Comparison of ENCODE assay signal across 1 cellular context in the genomic region with DNA sequence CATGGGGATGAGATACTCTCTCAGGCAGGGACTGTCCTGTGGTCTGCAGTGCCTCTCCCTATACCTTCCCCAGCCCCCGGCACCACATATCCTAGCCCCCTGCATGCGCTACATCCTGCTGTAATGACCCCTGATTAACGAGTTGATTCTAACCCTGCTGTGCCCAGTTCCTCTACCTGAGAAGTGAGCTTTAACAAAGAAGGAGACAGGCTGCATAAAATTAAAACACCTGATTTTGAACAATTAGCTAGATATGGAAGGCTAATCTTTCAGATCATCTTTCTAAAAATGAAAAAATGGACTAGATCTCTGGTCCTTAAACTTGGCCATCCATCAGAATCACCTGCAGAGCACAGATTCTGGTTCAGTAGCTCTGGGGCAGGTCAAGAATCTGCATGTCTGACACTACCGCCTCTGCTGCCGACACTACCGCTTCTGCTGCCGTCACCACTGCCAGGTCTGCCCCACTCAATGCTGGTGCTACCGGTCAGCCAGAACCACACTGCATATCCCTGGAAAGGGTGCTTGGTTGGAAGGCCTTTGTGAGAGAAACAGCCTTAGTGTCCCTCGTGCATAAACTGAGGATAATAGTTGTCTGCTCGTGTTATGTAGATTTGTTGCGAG.
TF ChIP-seq lines count a peak whose summit lies in the region.

No MANE protein-coding gene starts in this region.

TF ChIP-seq in WTC11, 78 proteins besides CTCF, POLR2A, EP300 and RAD21:
- TF ChIP-seq, protein P1, sequence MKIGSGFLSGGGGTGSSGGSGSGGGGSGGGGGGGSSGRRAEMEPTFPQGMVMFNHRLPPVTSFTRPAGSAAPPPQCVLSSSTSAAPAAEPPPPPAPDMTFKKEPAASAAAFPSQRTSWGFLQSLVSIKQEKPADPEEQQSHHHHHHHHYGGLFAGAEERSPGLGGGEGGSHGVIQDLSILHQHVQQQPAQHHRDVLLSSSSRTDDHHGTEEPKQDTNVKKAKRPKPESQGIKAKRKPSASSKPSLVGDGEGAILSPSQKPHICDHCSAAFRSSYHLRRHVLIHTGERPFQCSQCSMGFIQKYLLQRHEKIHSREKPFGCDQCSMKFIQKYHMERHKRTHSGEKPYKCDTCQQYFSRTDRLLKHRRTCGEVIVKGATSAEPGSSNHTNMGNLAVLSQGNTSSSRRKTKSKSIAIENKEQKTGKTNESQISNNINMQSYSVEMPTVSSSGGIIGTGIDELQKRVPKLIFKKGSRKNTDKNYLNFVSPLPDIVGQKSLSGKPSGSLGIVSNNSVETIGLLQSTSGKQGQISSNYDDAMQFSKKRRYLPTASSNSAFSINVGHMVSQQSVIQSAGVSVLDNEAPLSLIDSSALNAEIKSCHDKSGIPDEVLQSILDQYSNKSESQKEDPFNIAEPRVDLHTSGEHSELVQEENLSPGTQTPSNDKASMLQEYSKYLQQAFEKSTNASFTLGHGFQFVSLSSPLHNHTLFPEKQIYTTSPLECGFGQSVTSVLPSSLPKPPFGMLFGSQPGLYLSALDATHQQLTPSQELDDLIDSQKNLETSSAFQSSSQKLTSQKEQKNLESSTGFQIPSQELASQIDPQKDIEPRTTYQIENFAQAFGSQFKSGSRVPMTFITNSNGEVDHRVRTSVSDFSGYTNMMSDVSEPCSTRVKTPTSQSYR (CRISPR knock-in tag; IDR thresholded peaks at IDR 0.05), result no peak
- TF ChIP-seq CBFB (CRISPR knock-in tag; IDR thresholded peaks at IDR 0.05; ENCODE audit: low read depth) (no peak), FOXP1 (CRISPR knock-in tag; IDR thresholded peaks at IDR 0.05; ENCODE audit: borderline replicate concordance) (no peak), JAZF1 (CRISPR knock-in tag; IDR thresholded peaks at IDR 0.05) (no peak), SOX15 (CRISPR knock-in tag; IDR thresholded peaks at IDR 0.05) (no peak), JUN (CRISPR knock-in tag; IDR thresholded peaks at IDR 0.05) (no peak), RORB (CRISPR knock-in tag; IDR thresholded peaks at IDR 0.05) (no peak), EMX1 (CRISPR knock-in tag; IDR thresholded peaks at IDR 0.05) (no peak), ZNF396 (CRISPR knock-in tag; IDR thresholded peaks at IDR 0.05; ENCODE audit: borderline replicate concordance) (no peak), TEAD1 (CRISPR knock-in tag; IDR thresholded peaks at IDR 0.05) (no peak), ATF1 (CRISPR knock-in tag; IDR thresholded peaks at IDR 0.05) (no peak), NFYB (CRISPR knock-in tag; conservative IDR thresholded peaks at IDR 0.05; ENCODE audit: low read depth) (no peak), FOXJ3 (CRISPR knock-in tag; IDR thresholded peaks at IDR 0.05; ENCODE audit: borderline replicate concordance) (no peak), GTF2I (CRISPR knock-in tag; conservative IDR thresholded peaks at IDR 0.05) (no peak)
- TF ChIP-seq, protein P2, sequence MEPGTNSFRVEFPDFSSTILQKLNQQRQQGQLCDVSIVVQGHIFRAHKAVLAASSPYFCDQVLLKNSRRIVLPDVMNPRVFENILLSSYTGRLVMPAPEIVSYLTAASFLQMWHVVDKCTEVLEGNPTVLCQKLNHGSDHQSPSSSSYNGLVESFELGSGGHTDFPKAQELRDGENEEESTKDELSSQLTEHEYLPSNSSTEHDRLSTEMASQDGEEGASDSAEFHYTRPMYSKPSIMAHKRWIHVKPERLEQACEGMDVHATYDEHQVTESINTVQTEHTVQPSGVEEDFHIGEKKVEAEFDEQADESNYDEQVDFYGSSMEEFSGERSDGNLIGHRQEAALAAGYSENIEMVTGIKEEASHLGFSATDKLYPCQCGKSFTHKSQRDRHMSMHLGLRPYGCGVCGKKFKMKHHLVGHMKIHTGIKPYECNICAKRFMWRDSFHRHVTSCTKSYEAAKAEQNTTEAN (CRISPR knock-in tag; IDR thresholded peaks at IDR 0.05), result no peak
- TF ChIP-seq, protein P3, sequence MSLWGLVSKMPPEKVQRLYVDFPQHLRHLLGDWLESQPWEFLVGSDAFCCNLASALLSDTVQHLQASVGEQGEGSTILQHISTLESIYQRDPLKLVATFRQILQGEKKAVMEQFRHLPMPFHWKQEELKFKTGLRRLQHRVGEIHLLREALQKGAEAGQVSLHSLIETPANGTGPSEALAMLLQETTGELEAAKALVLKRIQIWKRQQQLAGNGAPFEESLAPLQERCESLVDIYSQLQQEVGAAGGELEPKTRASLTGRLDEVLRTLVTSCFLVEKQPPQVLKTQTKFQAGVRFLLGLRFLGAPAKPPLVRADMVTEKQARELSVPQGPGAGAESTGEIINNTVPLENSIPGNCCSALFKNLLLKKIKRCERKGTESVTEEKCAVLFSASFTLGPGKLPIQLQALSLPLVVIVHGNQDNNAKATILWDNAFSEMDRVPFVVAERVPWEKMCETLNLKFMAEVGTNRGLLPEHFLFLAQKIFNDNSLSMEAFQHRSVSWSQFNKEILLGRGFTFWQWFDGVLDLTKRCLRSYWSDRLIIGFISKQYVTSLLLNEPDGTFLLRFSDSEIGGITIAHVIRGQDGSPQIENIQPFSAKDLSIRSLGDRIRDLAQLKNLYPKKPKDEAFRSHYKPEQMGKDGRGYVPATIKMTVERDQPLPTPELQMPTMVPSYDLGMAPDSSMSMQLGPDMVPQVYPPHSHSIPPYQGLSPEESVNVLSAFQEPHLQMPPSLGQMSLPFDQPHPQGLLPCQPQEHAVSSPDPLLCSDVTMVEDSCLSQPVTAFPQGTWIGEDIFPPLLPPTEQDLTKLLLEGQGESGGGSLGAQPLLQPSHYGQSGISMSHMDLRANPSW (CRISPR knock-in tag; conservative IDR thresholded peaks at IDR 0.05; ENCODE audit: low read depth), result no peak
- TF ChIP-seq, protein P4, sequence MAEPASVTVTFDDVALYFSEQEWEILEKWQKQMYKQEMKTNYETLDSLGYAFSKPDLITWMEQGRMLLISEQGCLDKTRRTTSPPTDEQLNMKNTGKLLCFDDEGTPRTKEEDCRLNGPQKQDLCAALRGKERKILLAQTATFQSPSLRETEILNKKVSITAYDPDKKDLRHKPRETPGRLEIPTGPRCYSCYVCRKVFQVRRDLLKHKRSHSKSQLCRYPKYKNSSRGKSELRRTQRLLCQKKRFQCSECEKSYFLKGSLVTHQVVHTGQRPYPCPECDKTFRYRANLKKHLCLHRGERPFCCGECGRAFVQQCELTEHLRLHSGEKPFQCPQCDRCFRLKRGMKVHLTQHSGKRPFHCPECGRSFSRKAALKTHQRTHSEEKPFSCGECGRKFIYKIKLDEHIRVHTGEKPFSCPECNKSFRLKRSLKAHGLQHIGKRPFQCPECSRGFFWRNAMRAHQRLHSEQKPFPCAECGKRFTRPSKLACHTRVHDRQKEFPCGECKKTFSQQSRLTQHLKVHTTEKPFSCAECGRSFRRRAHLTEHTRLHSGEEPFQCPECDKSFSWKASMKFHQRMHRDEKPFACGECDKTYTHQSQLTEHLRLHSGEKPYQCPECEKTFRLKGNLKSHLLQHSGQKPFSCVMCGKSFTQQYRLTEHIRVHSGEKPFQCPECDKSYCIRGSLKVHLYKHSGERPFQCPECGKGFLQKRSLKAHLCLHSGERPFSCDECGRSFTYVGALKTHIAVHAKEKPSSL (CRISPR knock-in tag; conservative IDR thresholded peaks at IDR 0.05), result no peak
- TF ChIP-seq, protein P5, sequence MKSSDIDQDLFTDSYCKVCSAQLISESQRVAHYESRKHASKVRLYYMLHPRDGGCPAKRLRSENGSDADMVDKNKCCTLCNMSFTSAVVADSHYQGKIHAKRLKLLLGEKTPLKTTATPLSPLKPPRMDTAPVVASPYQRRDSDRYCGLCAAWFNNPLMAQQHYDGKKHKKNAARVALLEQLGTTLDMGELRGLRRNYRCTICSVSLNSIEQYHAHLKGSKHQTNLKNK (CRISPR knock-in tag; IDR thresholded peaks at IDR 0.05), result no peak
- TF ChIP-seq, protein P6, sequence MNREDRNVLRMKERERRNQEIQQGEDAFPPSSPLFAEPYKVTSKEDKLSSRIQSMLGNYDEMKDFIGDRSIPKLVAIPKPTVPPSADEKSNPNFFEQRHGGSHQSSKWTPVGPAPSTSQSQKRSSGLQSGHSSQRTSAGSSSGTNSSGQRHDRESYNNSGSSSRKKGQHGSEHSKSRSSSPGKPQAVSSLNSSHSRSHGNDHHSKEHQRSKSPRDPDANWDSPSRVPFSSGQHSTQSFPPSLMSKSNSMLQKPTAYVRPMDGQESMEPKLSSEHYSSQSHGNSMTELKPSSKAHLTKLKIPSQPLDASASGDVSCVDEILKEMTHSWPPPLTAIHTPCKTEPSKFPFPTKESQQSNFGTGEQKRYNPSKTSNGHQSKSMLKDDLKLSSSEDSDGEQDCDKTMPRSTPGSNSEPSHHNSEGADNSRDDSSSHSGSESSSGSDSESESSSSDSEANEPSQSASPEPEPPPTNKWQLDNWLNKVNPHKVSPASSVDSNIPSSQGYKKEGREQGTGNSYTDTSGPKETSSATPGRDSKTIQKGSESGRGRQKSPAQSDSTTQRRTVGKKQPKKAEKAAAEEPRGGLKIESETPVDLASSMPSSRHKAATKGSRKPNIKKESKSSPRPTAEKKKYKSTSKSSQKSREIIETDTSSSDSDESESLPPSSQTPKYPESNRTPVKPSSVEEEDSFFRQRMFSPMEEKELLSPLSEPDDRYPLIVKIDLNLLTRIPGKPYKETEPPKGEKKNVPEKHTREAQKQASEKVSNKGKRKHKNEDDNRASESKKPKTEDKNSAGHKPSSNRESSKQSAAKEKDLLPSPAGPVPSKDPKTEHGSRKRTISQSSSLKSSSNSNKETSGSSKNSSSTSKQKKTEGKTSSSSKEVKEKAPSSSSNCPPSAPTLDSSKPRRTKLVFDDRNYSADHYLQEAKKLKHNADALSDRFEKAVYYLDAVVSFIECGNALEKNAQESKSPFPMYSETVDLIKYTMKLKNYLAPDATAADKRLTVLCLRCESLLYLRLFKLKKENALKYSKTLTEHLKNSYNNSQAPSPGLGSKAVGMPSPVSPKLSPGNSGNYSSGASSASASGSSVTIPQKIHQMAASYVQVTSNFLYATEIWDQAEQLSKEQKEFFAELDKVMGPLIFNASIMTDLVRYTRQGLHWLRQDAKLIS (CRISPR knock-in tag; IDR thresholded peaks at IDR 0.05; ENCODE audit: borderline replicate concordance), result no peak
- TF ChIP-seq, protein P7, sequence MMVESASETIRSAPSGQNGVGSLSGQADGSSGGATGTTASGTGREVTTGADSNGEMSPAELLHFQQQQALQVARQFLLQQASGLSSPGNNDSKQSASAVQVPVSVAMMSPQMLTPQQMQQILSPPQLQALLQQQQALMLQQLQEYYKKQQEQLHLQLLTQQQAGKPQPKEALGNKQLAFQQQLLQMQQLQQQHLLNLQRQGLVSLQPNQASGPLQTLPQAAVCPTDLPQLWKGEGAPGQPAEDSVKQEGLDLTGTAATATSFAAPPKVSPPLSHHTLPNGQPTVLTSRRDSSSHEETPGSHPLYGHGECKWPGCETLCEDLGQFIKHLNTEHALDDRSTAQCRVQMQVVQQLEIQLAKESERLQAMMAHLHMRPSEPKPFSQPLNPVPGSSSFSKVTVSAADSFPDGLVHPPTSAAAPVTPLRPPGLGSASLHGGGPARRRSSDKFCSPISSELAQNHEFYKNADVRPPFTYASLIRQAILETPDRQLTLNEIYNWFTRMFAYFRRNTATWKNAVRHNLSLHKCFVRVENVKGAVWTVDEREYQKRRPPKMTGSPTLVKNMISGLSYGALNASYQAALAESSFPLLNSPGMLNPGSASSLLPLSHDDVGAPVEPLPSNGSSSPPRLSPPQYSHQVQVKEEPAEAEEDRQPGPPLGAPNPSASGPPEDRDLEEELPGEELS (CRISPR knock-in tag; IDR thresholded peaks at IDR 0.05), result no peak
